In the genomic region with DNA sequence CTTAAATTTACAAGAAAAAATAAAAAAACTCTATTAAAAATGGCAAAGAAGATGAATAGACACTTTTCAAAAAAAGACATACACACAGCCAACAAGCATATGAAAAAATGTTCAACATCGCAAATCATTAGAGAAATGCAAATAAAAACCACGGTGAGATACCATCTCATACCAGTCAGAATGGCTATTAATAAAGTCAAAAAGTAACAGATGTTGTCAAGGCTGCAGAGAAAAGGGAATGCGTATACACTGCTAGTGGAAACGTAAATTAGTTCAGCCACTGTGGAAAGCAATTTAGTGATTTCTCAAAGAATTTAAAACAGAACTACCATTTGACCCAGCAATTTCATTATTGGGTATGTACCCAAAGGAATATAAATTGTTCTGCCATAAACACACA, we compare ENCODE assay signal across 1 cellular context.
TF ChIP-seq lines count a peak whose summit lies in the region.

No MANE protein-coding gene starts in this region.

TF ChIP-seq in K562, 482 proteins besides CTCF, POLR2A, EP300 and RAD21 (continued from another document):
- TF ChIP-seq, protein P1, sequence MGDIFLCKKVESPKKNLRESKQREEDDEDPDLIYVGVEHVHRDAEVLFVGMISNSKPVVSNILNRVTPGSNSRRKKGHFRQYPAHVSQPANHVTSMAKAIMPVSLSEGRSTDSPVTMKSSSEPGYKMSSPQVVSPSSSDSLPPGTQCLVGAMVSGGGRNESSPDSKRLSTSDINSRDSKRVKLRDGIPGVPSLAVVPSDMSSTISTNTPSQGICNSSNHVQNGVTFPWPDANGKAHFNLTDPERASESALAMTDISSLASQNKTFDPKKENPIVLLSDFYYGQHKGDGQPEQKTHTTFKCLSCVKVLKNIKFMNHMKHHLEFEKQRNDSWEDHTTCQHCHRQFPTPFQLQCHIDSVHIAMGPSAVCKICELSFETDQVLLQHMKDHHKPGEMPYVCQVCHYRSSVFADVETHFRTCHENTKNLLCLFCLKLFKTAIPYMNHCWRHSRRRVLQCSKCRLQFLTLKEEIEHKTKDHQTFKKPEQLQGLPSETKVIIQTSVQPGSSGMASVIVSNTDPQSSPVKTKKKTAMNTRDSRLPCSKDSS (IDR thresholded peaks at IDR 0.05; ENCODE audit: low read depth, partially characterized antibody), result no peak
- no peak for TF ChIP-seq FOXK1 (CRISPR knock-in tag; IDR thresholded peaks at IDR 0.05; ENCODE audit: borderline replicate concordance)
TF ChIP-seq in K562: peak in this region for 1.
